Comparison of ENCODE assay signal across 11 cellular contexts in genomic region chr12:124385219-124385969, GRCh38.
A peak's percentile ranks its signal among the peaks of the same experiment; 100 is the strongest.
DNase-seq lines count a peak whose midpoint lies in the region; ATAC-seq and TF ChIP-seq lines count a peak whose summit lies in the region.
"Had no signal": no experiment of that assay in that cellular context is flagged by ENCODE, and none has a peak within 500 bp of the region (broad histone marks: within the 10 kb centered on the region; RNA-seq: fewer than 3 reads in every experiment).

No MANE protein-coding gene starts in this region.

- intact Hi-C loops in adrenal gland (cut with DNase I): no loop called here
- intact Hi-C loops in testis (cut with DNase I; ENCODE audit: low total_unique reads): loop anchor here (10.0 kb wide), 1 partner anchor 179 kb away; the partner anchor contains the start of gene NCOR2

- no peaks in the 10 kb centered on the region for H3K27me3 ChIP-seq in adrenal gland
- no peaks in the 10 kb centered on the region for H3K27me3 ChIP-seq in testis
- H3K27me3 ChIP-seq: tibial nerve had no signal

- peaks cover 60 to 74% of the 10 kb centered on the region in 2 donors for H3K4me1 ChIP-seq in adrenal gland (replicated peaks in 1 of 2)
- peaks cover 60% of the 10 kb centered on the region for H3K4me1 ChIP-seq in testis

- no peak for TF ChIP-seq POLR2A in adrenal gland (IDR thresholded peaks at IDR 0.05)
- no peak for TF ChIP-seq POLR2A in testis (IDR thresholded peaks at IDR 0.05)

- H3K4me3 ChIP-seq in adrenal gland: no peak overlapping the region
- H3K4me3 ChIP-seq in testis: no peak overlapping the region

- H3K27ac ChIP-seq in adrenal gland (peak overlapping the region in 3 of 5 donors; percentile 98 to 100 (median 99)), testis (peak overlapping the region; percentile 31 to 53)

- ATAC-seq in GM19397 (IDR thresholded peaks at IDR 0.05; ENCODE audit: unreplicated experiment): no peak

- H3K9me3 ChIP-seq in adrenal gland (replicated peaks in 1 of 3) (no peaks in the 10 kb centered on the region), testis (no peaks in the 10 kb centered on the region)
- H3K9me3 ChIP-seq: tibial nerve had no signal

- H3K36me3 ChIP-seq in adrenal gland (replicated peaks in 1 of 2) (peaks cover 0 to 39% of the 10 kb centered on the region in 2 donors), testis (ENCODE audit: low read depth, missing control alignments) (no peaks in the 10 kb centered on the region)

- DNase-seq in HPDE6-E6E7 (ENCODE audit: extremely low spot score): peak; percentile 75
- no peak for DNase-seq in adrenal gland
- peak; percentile 92 for DNase-seq in glomerular visceral epithelial cell (ENCODE audit: extremely low spot score)
- DNase-seq in testis: no peak
- DNase-seq in stimulated activated CD4-positive, alpha-beta T cell treated with anti-CD3 and anti-CD28 coated beads, Interleukin-12 subunit alpha, Interleukin-12 subunit beta, amount 100 ng/mL, for 4 hours: no peak
- no peak for DNase-seq in NCI-H146 treated with DMSO at 0.1 percent for 48 hours (lab: John Stamatoyannopoulos, UW; ENCODE audit: unreplicated experiment)
- no peak for DNase-seq in stimulated activated CD4-positive, alpha-beta T cell treated with anti-CD3 and anti-CD28 coated beads, Interleukin-4, amount 100 ng/mL, for 24 hours
- DNase-seq: activated CD4-positive, alpha-beta T cell treated with anti-CD3 and anti-CD28 coated beads, Interleukin-2, amount 50 U/mL, for 1 hour; stimulated activated CD4-positive, alpha-beta T cell treated with anti-CD3 and anti-CD28 coated beads, Interleukin-2, amount 100 ng/mL, for 24 hours had no signal

- WGBS in adrenal gland, 4 donors: 83 to 90% (median 86%) methylated on average over 18 to 32 of the region's 32 CpGs
- WGBS in testis, 2 donors: 53 to 81% methylated on average over 4 to 32 of the region's 32 CpGs

- no peak for TF ChIP-seq CTCF in adrenal gland (IDR thresholded peaks at IDR 0.05)
- TF ChIP-seq CTCF in testis (IDR thresholded peaks at IDR 0.05): no peak

Comparison
In these comparisons a context has a peak if more than half of its experiments do, and no peak if none do; other contexts are left out.
1. DNase-seq: peak in HPDE6-E6E7 (single experiment) and glomerular visceral epithelial cell (single experiment); none in adrenal gland (0 of 7), testis (single experiment), stimulated activated CD4-positive, alpha-beta T cell treated with anti-CD3 and anti-CD28 coated beads, Interleukin-12 subunit alpha, Interleukin-12 subunit beta, amount 100 ng/mL, for 4 hours (single experiment), NCI-H146 treated with DMSO at 0.1 percent for 48 hours (single experiment) and stimulated activated CD4-positive, alpha-beta T cell treated with anti-CD3 and anti-CD28 coated beads, Interleukin-4, amount 100 ng/mL, for 24 hours (single experiment).